In the genomic region with DNA sequence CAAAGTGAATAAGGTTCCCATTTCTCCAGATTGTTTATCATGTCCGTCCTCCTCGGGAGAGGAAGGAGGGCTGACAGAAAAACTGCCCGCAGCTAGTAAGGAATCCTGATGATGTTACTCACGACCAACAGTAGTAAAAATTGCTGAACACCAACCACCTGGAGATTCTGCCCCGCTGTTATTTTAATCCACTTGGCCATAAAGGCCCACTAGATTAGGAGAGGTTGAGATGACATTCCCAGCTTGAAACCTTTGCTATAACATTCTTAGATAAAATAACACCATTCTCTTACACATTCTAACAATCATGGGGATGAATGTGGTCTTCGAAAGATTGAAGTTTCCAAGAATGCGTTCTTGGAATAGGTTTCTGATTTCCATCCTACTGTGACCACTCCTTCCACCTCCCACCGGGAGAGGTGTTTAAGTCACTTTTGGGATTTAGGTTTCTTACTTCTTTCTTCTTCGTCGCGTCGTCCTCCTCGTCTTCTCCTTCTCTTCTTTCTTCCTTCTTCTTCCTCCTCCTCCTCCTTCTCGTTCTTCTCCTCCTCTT, we compare ENCODE assay signal across 8 cellular contexts. TPM values are rescaled to one million over a fixed set of nuclear protein-coding genes. Genes with fewer than 3 reads are reported as not detected.
DNase-seq lines count a peak whose midpoint lies in the region; ATAC-seq and TF ChIP-seq lines count a peak whose summit lies in the region.

No MANE protein-coding gene starts in this region.

- WGBS in esophagus muscularis mucosa, result 36% methylated on average over 14 of the region's 14 CpGs

- no peaks in the 10 kb centered on the region for H3K9me3 Mint-ChIP-seq in Calu3 (ENCODE audit: low read depth, unreplicated experiment)

- H3K36me3 ChIP-seq in PC-9 (ENCODE audit: low read depth), result no peaks in the 10 kb centered on the region
- no peaks in the 10 kb centered on the region for H3K36me3 ChIP-seq in esophagus muscularis mucosa
- no peaks in the 10 kb centered on the region for H3K36me3 ChIP-seq in parathyroid adenoma (ENCODE audit: control insufficient read depth, insufficient read depth, low read length)

- no peaks in the 10 kb centered on the region for H3K79me2 ChIP-seq in PC-9 (ENCODE audit: low read depth)
- peaks cover 4% of the 10 kb centered on the region for H3K79me2 ChIP-seq in parathyroid adenoma

- no peaks in the 10 kb centered on the region; the same call in 1 of the 2 replicates for H3F3A ChIP-seq in PC-9 (ENCODE audit: insufficient read depth, low read depth)

- H3K9ac ChIP-seq in parathyroid adenoma, result no peak overlapping the region

- H3K27ac Mint-ChIP-seq in Calu3 (ENCODE audit: unreplicated experiment), result peak overlapping the region; percentile 71

- CTCF ChIA-PET in Calu3 (lab: Charles Lee), result interaction anchor here (0.6 kb wide), 1 partner anchor 870 kb away, joined by 7 read pairs; no protein-coding TSS in a partner anchor
- CTCF ChIA-PET in PC-9 (lab: Charles Lee), result no interaction called here

- H3K4me2 ChIP-seq in PC-9 (peak overlapping the region; percentile 79), parathyroid adenoma (ENCODE audit: low read length) (peak overlapping the region; percentile 82)

- TF ChIP-seq CTCF in Calu3 (IDR thresholded peaks at IDR 0.05; ENCODE audit: unreplicated experiment) (no peak), PC-9 (conservative IDR thresholded peaks at IDR 0.05) (no peak), esophagus muscularis mucosa (IDR thresholded peaks at IDR 0.05) (no peak), parathyroid adenoma (IDR thresholded peaks at IDR 0.05) (no peak)

- TF ChIP-seq POLR2A in esophagus muscularis mucosa (IDR thresholded peaks at IDR 0.05; ENCODE audit: low read depth), result no peak

- TF ChIP-seq EP300 in esophagus muscularis mucosa (IDR thresholded peaks at IDR 0.05), result no peak

- no peaks in the 10 kb centered on the region for H4K20me1 ChIP-seq in PC-9 (ENCODE audit: insufficient read depth)

- no peaks in the 10 kb centered on the region for H3K9me3 ChIP-seq in PC-9 (ENCODE audit: insufficient read depth, low read depth)
- no peaks in the 10 kb centered on the region for H3K9me3 ChIP-seq in esophagus muscularis mucosa
- no peaks in the 10 kb centered on the region for H3K9me3 ChIP-seq in parathyroid adenoma (ENCODE audit: control insufficient read depth, low read length)

- no peaks in the 10 kb centered on the region; the same call in 1 of the 2 replicates for H3K27me3 ChIP-seq in PC-9 (ENCODE audit: insufficient read depth, low read depth)
- H3K27me3 ChIP-seq in esophagus muscularis mucosa, result peaks cover 0 to 22% (median 2%) of the 10 kb centered on the region in 4 donors
- no peaks in the 10 kb centered on the region for H3K27me3 ChIP-seq in parathyroid adenoma (ENCODE audit: control insufficient read depth, insufficient read depth, low read length)

- peaks cover 52% of the 10 kb centered on the region for H3K27me3 Mint-ChIP-seq in Calu3 (ENCODE audit: unreplicated experiment)

- no peak for ATAC-seq in GM19324 (IDR thresholded peaks at IDR 0.05; ENCODE audit: low FRiP score, unreplicated experiment)

- H3K9me2 ChIP-seq in PC-9 (ENCODE audit: insufficient read depth), result no peaks in the 10 kb centered on the region

- H3K27ac ChIP-seq in PC-9, result no peak overlapping the region
- H3K27ac ChIP-seq in esophagus muscularis mucosa (replicated peaks in 1 of 4), result peak overlapping the region; percentile 80 to 89 (median 84)
- peak overlapping the region; percentile 73 for H3K27ac ChIP-seq in parathyroid adenoma

- H2AFZ ChIP-seq in PC-9 (no peak overlapping the region; the same call in 1 of the 2 replicates), parathyroid adenoma (peak overlapping the region; percentile 48)

- no TSS peak for BruUV-seq in Calu3 (replicated peaks; lab: Mats Ljungman, UMichigan)
- no TSS peak for BruUV-seq in PC-9 (replicated peaks; lab: Mats Ljungman, UMichigan)

- H3K4me1 ChIP-seq in PC-9 (replicated peaks; ENCODE audit: insufficient read depth) (peaks cover 18% of the 10 kb centered on the region), esophagus muscularis mucosa (peaks cover 17 to 67% (median 58%) of the 10 kb centered on the region in 4 donors), parathyroid adenoma (no peaks in the 10 kb centered on the region)

- POLR2A ChIA-PET in PC-9 (lab: Charles Lee; ENCODE audit: unreplicated experiment), result interaction anchor here (0.7 kb wide), 2 partner anchors 23 to 166 kb away, joined by 4 read pairs; no protein-coding TSS in a partner anchor

- DNase-seq in Calu3, result no peak
- DNase-seq in PC-9, result no peak
- DNase-seq in esophagus muscularis mucosa (ENCODE audit: extremely low spot score), result peak; percentile 82
- DNase-seq in NOMO-1 treated with DMSO at 0.1 percent for 48 hours (lab: John Stamatoyannopoulos, UW; ENCODE audit: unreplicated experiment), result no peak
- no peak for DNase-seq in mucosa of gallbladder (ENCODE audit: low spot score)
- DNase-seq in NCI-H1694 (lab: John Stamatoyannopoulos, UW), result no peak

- intact Hi-C loops in Calu3 (cut with micrococcal nuclease; ENCODE audit: unreplicated experiment) (loop anchor here (10.0 kb wide), 1 partner anchor 127 kb away; no protein-coding TSS in a partner anchor), PC-9 (cut with micrococcal nuclease; ENCODE audit: unreplicated experiment) (loop anchor here (2.0 to 10.0 kb wide), 5 partner anchors 35 to 353 kb away; no protein-coding TSS in a partner anchor), esophagus muscularis mucosa (cut with DNase I) (loop anchor here (5.0 to 10.0 kb wide), 2 partner anchors 73 to 206 kb away; no protein-coding TSS in a partner anchor)

- H3K4me3 Mint-ChIP-seq in Calu3 (ENCODE audit: low read depth, unreplicated experiment), result peak overlapping the region; percentile 86

- peak overlapping the region; percentile 86; the same call in 1 of the 2 replicates for H3K4me3 ChIP-seq in PC-9
- peak overlapping the region; percentile 66 to 84 (median 81) for H3K4me3 ChIP-seq in esophagus muscularis mucosa
- peak overlapping the region; percentile 61 for H3K4me3 ChIP-seq in parathyroid adenoma (ENCODE audit: low read depth, low read length)

- H3K36me3 Mint-ChIP-seq in Calu3 (ENCODE audit: insufficient read depth, unreplicated experiment), result peaks cover 26% of the 10 kb centered on the region

- H3K4me1 Mint-ChIP-seq in Calu3 (ENCODE audit: low read depth, unreplicated experiment), result peaks cover 36% of the 10 kb centered on the region

RNA-seq across cellular contexts. Expression of gene CACHD1, which starts 1.9 kb away (rescaled TPM):
- total RNA-seq in Calu3 (2022) (2.5 and 3.5 TPM in 2 replicates), PC-9 (2021) (3.1 and 3.8 TPM in 2 replicates), esophagus muscularis mucosa (10 to 100 TPM in 3 of 4 donors, 1 to 10 TPM in 1; 6.6 to 10.7 (median 10.1) TPM), mucosa of gallbladder (3.8 TPM)
